9 cellular contexts compared by ENCODE assay signal in the genomic region with DNA sequence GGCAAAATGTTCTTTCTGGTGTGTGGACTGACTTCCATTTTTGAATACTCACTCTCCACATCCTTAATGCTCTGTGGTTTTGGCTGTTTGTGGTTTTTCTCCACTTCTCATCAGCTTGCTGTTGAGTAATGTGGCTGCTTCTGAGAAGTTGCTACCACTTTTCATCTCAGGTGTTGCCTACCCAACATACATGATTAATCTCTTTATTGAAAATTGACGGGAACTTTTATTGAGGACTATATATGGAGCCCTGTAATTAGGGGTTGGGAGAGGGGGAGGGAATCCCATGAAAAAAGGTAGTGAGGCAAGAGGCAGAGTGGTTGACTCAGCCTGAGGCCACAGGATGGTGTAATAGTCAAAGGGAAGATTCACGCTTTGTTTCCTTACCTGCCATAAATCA. TPM values are rescaled to one million over a fixed set of nuclear protein-coding genes. Genes with fewer than 3 reads are reported as not detected.
A peak's percentile ranks its signal among the peaks of the same experiment; 100 is the strongest.
DNase-seq lines count a peak whose midpoint lies in the region; ATAC-seq and TF ChIP-seq lines count a peak whose summit lies in the region.
"Had no signal": no experiment of that assay in that cellular context is flagged by ENCODE, and none has a peak within 500 bp of the region (broad histone marks: within the 10 kb centered on the region; RNA-seq: fewer than 3 reads in every experiment).

No MANE protein-coding gene starts in this region.

- peaks cover 3 to 8% of the 10 kb centered on the region in 2 donors for H3K27me3 Mint-ChIP-seq in CD8-positive, alpha-beta memory T cell
- no peaks in the 10 kb centered on the region for H3K27me3 Mint-ChIP-seq in T-helper 17 cell

- peaks cover 15% of the 10 kb centered on the region for H3K4me1 ChIP-seq in CD8-positive, alpha-beta memory T cell (ENCODE audit: insufficient read depth, low read length)
- H3K4me1 ChIP-seq in foreskin keratinocyte, result peaks cover 24% of the 10 kb centered on the region
- no peaks in the 10 kb centered on the region for H3K4me1 ChIP-seq in HAP-1

- no peaks in the 10 kb centered on the region for H3K27me3 ChIP-seq in CD8-positive, alpha-beta memory T cell (ENCODE audit: insufficient read depth, low read length, poor library complexity, severe bottlenecking)
- H3K27me3 ChIP-seq in foreskin keratinocyte (no peaks in the 10 kb centered on the region), HAP-1 (ENCODE audit: low read depth) (peaks cover 3% of the 10 kb centered on the region; the same call in 1 of the 2 replicates)

- H3K4me3 Mint-ChIP-seq in CD8-positive, alpha-beta memory T cell, result peak overlapping the region; percentile 2 to 68 (median 46)
- peak overlapping the region; percentile 77 for H3K4me3 Mint-ChIP-seq in T-helper 17 cell

- peak; percentile 59 for TF ChIP-seq CTCF in foreskin keratinocyte (conservative IDR thresholded peaks at IDR 0.05)

- H3K36me3 Mint-ChIP-seq in CD8-positive, alpha-beta memory T cell, result peaks cover 0 to 6% (median 0%) of the 10 kb centered on the region in 3 donors
- no peaks in the 10 kb centered on the region for H3K36me3 Mint-ChIP-seq in T-helper 17 cell (ENCODE audit: low read depth)

- no peaks in the 10 kb centered on the region for H3K9me3 Mint-ChIP-seq in CD8-positive, alpha-beta memory T cell

- H3K4me3 ChIP-seq in CD8-positive, alpha-beta memory T cell (ENCODE audit: low read length), result no peak overlapping the region
- no peak overlapping the region for H3K4me3 ChIP-seq in HAP-1

- in situ Hi-C loops in HAP-1 (cut with MboI; ENCODE audit: low sequenced_read_pairs), result no loop called here

- DNase-seq in CD8-positive, alpha-beta memory T cell, result peak in 4 of 5 donors; percentile 19 to 69 (median 34)
- no peak for DNase-seq in T-helper 17 cell
- DNase-seq in foreskin keratinocyte, result peak; percentile 88 to 89
- no peak for DNase-seq in HAP-1 (ENCODE audit: low spot score in 2 of 2)
- no peak for DNase-seq in DMS153 treated with DMSO at 0.1 percent for 48 hours (lab: John Stamatoyannopoulos, UW; ENCODE audit: unreplicated experiment)
- no peak for DNase-seq in NCI-H345 treated with DMSO at 0.1 percent for 48 hours (lab: John Stamatoyannopoulos, UW; ENCODE audit: unreplicated experiment)

- ATAC-seq in HG02759 (IDR thresholded peaks at IDR 0.05; ENCODE audit: unreplicated experiment) (peak; percentile 48), T-helper 17 cell (peak; percentile 96), foreskin keratinocyte (peak; percentile 89), SK-N-SH treated with all-trans-retinoic acid at 6 μM for 48 hours (no peak)

- H3K4me1 Mint-ChIP-seq in CD8-positive, alpha-beta memory T cell, result peaks cover 16 to 26% (median 25%) of the 10 kb centered on the region in 3 donors
- peaks cover 24% of the 10 kb centered on the region for H3K4me1 Mint-ChIP-seq in T-helper 17 cell

- H3K27ac ChIP-seq in CD8-positive, alpha-beta memory T cell (ENCODE audit: low read depth, low read length), result no peak overlapping the region
- H3K27ac ChIP-seq in foreskin keratinocyte, result no peak overlapping the region

- peak overlapping the region in 7 of 8 donors; percentile 6 to 75 (median 36) for H3K27ac Mint-ChIP-seq in CD8-positive, alpha-beta memory T cell
- H3K27ac Mint-ChIP-seq in T-helper 17 cell, result peak overlapping the region; percentile 86

- no peaks in the 10 kb centered on the region for H3K9me3 ChIP-seq in CD8-positive, alpha-beta memory T cell (ENCODE audit: low read length)
- H3K9me3 ChIP-seq in T-helper 17 cell (ENCODE audit: control insufficient read depth, low read length, poor library complexity, severe bottlenecking) (no peaks in the 10 kb centered on the region), HAP-1 (peaks cover 3% of the 10 kb centered on the region; the same call in 1 of the 2 replicates)

- H3K36me3 ChIP-seq in CD8-positive, alpha-beta memory T cell (ENCODE audit: insufficient read depth, low read length), result no peaks in the 10 kb centered on the region
- H3K36me3 ChIP-seq in HAP-1 (replicated peaks), result no peaks in the 10 kb centered on the region

- POLR2A ChIA-PET in CD8-positive, alpha-beta memory T cell (lab: Charles Lee), result no interaction called here

- CTCF ChIA-PET in CD8-positive, alpha-beta memory T cell (lab: Charles Lee), result no interaction called here

TF ChIP-seq in SK-N-SH treated with all-trans-retinoic acid at 6 μM for 48 hours, 23 proteins besides CTCF, POLR2A, EP300 and RAD21:
- no peak for TF ChIP-seq PATZ1 (CRISPR knock-in tag; IDR thresholded peaks at IDR 0.05; ENCODE audit: borderline replicate concordance)
- TF ChIP-seq ZC3H10 (CRISPR knock-in tag; IDR thresholded peaks at IDR 0.05), result no peak
- no peak for TF ChIP-seq GLIS3 (CRISPR knock-in tag; IDR thresholded peaks at IDR 0.05)
- TF ChIP-seq TCF4 (CRISPR knock-in tag; IDR thresholded peaks at IDR 0.05; ENCODE audit: borderline replicate concordance), result no peak
- no peak for TF ChIP-seq CSDC2 (CRISPR knock-in tag; IDR thresholded peaks at IDR 0.05)
- TF ChIP-seq, protein P1, sequence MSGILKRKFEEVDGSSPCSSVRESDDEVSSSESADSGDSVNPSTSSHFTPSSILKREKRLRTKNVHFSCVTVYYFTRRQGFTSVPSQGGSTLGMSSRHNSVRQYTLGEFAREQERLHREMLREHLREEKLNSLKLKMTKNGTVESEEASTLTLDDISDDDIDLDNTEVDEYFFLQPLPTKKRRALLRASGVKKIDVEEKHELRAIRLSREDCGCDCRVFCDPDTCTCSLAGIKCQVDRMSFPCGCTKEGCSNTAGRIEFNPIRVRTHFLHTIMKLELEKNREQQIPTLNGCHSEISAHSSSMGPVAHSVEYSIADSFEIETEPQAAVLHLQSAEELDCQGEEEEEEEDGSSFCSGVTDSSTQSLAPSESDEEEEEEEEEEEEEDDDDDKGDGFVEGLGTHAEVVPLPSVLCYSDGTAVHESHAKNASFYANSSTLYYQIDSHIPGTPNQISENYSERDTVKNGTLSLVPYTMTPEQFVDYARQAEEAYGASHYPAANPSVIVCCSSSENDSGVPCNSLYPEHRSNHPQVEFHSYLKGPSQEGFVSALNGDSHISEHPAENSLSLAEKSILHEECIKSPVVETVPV (CRISPR knock-in tag; IDR thresholded peaks at IDR 0.05), result no peak

RNA-seq across cellular contexts. Expression of gene IL22RA2, which starts 17.6 kb away (rescaled TPM):
- not detected for total RNA-seq in CD8-positive, alpha-beta memory T cell
- not detected for polyA plus RNA-seq in CD8-positive, alpha-beta memory T cell
- not detected for total RNA-seq in T-helper 17 cell
- not detected in 2 replicates for total RNA-seq in foreskin keratinocyte
- polyA plus RNA-seq in foreskin keratinocyte, result not detected in 2 replicates
- total RNA-seq: SK-MEL-5 had no signal

Comparison
In these comparisons a context has a peak if more than half of its experiments do, and no peak if none do; other contexts are left out.
1. DNase-seq: peak in CD8-positive, alpha-beta memory T cell (4 of 5) and foreskin keratinocyte (2 of 2); none in T-helper 17 cell (0 of 3), HAP-1 (0 of 2), DMS153 treated with DMSO at 0.1 percent for 48 hours (single experiment) and NCI-H345 treated with DMSO at 0.1 percent for 48 hours (single experiment).